Comparison of ENCODE assay signal across 34 cellular contexts in the genomic region with DNA sequence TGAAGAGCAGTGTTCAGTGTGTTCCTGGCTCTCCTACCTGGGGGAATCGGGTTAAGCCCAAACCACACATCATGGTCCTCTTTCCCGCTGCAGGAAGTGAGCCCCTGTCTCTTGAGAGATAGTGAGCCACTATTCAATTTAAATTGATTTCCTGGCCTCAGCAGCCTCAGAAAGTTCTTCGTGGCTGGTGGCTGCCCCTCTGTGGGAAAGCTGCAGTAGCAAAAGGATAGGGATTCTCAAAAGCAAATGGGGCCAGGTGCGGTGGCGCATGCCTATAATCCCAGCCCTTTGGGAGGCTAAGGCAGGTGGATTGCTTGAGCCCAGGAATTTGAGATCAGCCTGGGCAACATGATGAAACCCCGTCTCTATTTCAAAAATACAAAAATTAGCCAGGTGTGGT. TPM values are rescaled to one million over a fixed set of nuclear protein-coding genes. Genes with fewer than 3 reads are reported as not detected.
DNase-seq lines count a peak whose midpoint lies in the region; ATAC-seq and TF ChIP-seq lines count a peak whose summit lies in the region.
"Had no signal": no experiment of that assay in that cellular context is flagged by ENCODE, and none has a peak within 500 bp of the region (broad histone marks: within the 10 kb centered on the region; RNA-seq: fewer than 3 reads in every experiment).

No MANE protein-coding gene starts in this region.

- H3K36me3 ChIP-seq in testis (ENCODE audit: low read depth, missing control alignments) = no peaks in the 10 kb centered on the region
- H3K36me3 ChIP-seq: esophagus muscularis mucosa, left lung, ovary, suprapubic skin, upper lobe of right lung had no signal

- CTCF ChIA-PET in activated naive CD4-positive, alpha-beta T cell treated with anti-CD3 and anti-CD28 coated beads, Interleukin-2, amount 10 ng/mL, durations not matched to agents 7 days and 5 days (lab: Charles Lee) = interaction anchor here (1.0 to 1.4 kb wide), 3 partner anchors 11 to 139 kb away, joined by 3 read pairs; a partner anchor contains a TSS
- CTCF ChIA-PET in activated CD8-positive, alpha-beta memory T cell treated with anti-CD3 and anti-CD28 coated beads, Interleukin-2, amount 10 ng/mL, durations not matched to agents 7 days and 5 days (lab: Charles Lee) = interaction anchor here (1.0 to 1.4 kb wide), 4 partner anchors 10 to 83 kb away, joined by 3 read pairs; no protein-coding TSS in a partner anchor

- no peaks in the 10 kb centered on the region for H3K9me3 Mint-ChIP-seq in T-helper 1 cell treated with Interleukin-12 subunit alpha and Interleukin-12 subunit beta and Interleukin-4 antibody, amounts not matched to agents 30 μg/mL and 1 μg/mL, for 36 hours
- peaks cover 3% of the 10 kb centered on the region for H3K9me3 Mint-ChIP-seq in activated naive CD4-positive, alpha-beta T cell treated with anti-CD3 and anti-CD28 coated beads, Interleukin-2, amount 10 ng/mL, durations not matched to agents 7 days and 5 days
- no peaks in the 10 kb centered on the region for H3K9me3 Mint-ChIP-seq in activated CD8-positive, alpha-beta memory T cell treated with anti-CD3 and anti-CD28 coated beads, Interleukin-2, amount 10 ng/mL, durations not matched to agents 7 days and 5 days (ENCODE audit: low read depth)
- H3K9me3 Mint-ChIP-seq: memory B cell; neural crest cell; stimulated activated naive B cell treated with anti-CD40 and anti-IgM and Interleukin-4, amounts not matched to agents 10 μg/mL and 1 μg/mL and 100 μg/mL, for 72 hours had no signal

- no peak for TF ChIP-seq CTCF in testis (IDR thresholded peaks at IDR 0.05)

- 77 to 88% methylated on average over 6 of the region's 6 CpGs for WGBS in testis, 2 donors

- H3K27ac Mint-ChIP-seq in T-helper 1 cell treated with Interleukin-12 subunit alpha and Interleukin-12 subunit beta and Interleukin-4 antibody, amounts not matched to agents 30 μg/mL and 1 μg/mL, for 36 hours = peak overlapping the region; percentile 53
- peak overlapping the region; percentile 78 for H3K27ac Mint-ChIP-seq in activated naive CD4-positive, alpha-beta T cell treated with anti-CD3 and anti-CD28 coated beads, Interleukin-2, amount 10 ng/mL, durations not matched to agents 7 days and 5 days
- peak overlapping the region; percentile 25 for H3K27ac Mint-ChIP-seq in activated CD8-positive, alpha-beta memory T cell treated with anti-CD3 and anti-CD28 coated beads, Interleukin-2, amount 10 ng/mL, durations not matched to agents 7 days and 5 days
- H3K27ac Mint-ChIP-seq: memory B cell; stimulated activated naive B cell treated with anti-CD40 and anti-IgM and Interleukin-4, amounts not matched to agents 10 μg/mL and 1 μg/mL and 100 μg/mL, for 72 hours had no signal

- no peak for DNase-seq in T-helper 1 cell
- no peak for DNase-seq in activated naive CD4-positive, alpha-beta T cell treated with anti-CD3 and anti-CD28 coated beads, Interleukin-2, amount 10 ng/mL, durations not matched to agents 7 days and 5 days
- DNase-seq in activated naive CD4-positive, alpha-beta T cell treated with Interleukin-2 at 50 U/mL for 16 hours = no peak
- no peak for DNase-seq in activated CD8-positive, alpha-beta memory T cell treated with anti-CD3 and anti-CD28 coated beads, Interleukin-2, amount 10 ng/mL, durations not matched to agents 7 days and 5 days
- peak; percentile 64 for DNase-seq in posterior vena cava (ENCODE audit: low spot score)
- DNase-seq in testis = no peak
- DNase-seq: 8988T; central memory CD4-positive, alpha-beta T cell; DMS79 treated with DMSO at 0.1 percent for 48 hours; foreskin fibroblast; GDM1; GM23248; left lung; MV-4-11; NCI-H1436; NCI-H2081; NCI-H2227 treated with DMSO at 0.1 percent for 48 hours; NCI-H69; ovary; stimulated activated naive B cell treated with anti-CD40 and anti-IgM and Interleukin-4, amounts not matched to agents 10 μg/mL and 1 μg/mL and 100 μg/mL, for 72 hours; T1000; upper lobe of right lung had no signal

- no peak for ATAC-seq in activated CD8-positive, alpha-beta memory T cell treated with anti-CD3 and anti-CD28 coated beads, Interleukin-2, amount 10 ng/mL, durations not matched to agents 7 days and 5 days
- no peak for ATAC-seq in GM21723 (IDR thresholded peaks at IDR 0.05; ENCODE audit: unreplicated experiment)
- ATAC-seq: Right ventricle myocardium inferior; stimulated activated naive B cell treated with anti-CD40 and anti-IgM and Interleukin-4, amounts not matched to agents 10 μg/mL and 1 μg/mL and 100 μg/mL, for 72 hours; upper lobe of right lung had no signal

- intact Hi-C loops in posterior vena cava (cut with DNase I) = no loop called here
- intact Hi-C loops in testis (cut with DNase I; ENCODE audit: low total_unique reads) = no loop called here

- H3K4me1 Mint-ChIP-seq in T-helper 1 cell treated with Interleukin-12 subunit alpha and Interleukin-12 subunit beta and Interleukin-4 antibody, amounts not matched to agents 30 μg/mL and 1 μg/mL, for 36 hours (ENCODE audit: low read depth) = peaks cover 47% of the 10 kb centered on the region
- peaks cover 77% of the 10 kb centered on the region for H3K4me1 Mint-ChIP-seq in activated naive CD4-positive, alpha-beta T cell treated with anti-CD3 and anti-CD28 coated beads, Interleukin-2, amount 10 ng/mL, durations not matched to agents 7 days and 5 days
- peaks cover 47% of the 10 kb centered on the region for H3K4me1 Mint-ChIP-seq in activated CD8-positive, alpha-beta memory T cell treated with anti-CD3 and anti-CD28 coated beads, Interleukin-2, amount 10 ng/mL, durations not matched to agents 7 days and 5 days

- H3K36me3 Mint-ChIP-seq in T-helper 1 cell treated with Interleukin-12 subunit alpha and Interleukin-12 subunit beta and Interleukin-4 antibody, amounts not matched to agents 30 μg/mL and 1 μg/mL, for 36 hours (ENCODE audit: low read depth) = peaks cover 42% of the 10 kb centered on the region
- peaks cover 30% of the 10 kb centered on the region for H3K36me3 Mint-ChIP-seq in activated naive CD4-positive, alpha-beta T cell treated with anti-CD3 and anti-CD28 coated beads, Interleukin-2, amount 10 ng/mL, durations not matched to agents 7 days and 5 days
- peaks cover 10% of the 10 kb centered on the region for H3K36me3 Mint-ChIP-seq in activated CD8-positive, alpha-beta memory T cell treated with anti-CD3 and anti-CD28 coated beads, Interleukin-2, amount 10 ng/mL, durations not matched to agents 7 days and 5 days
- H3K36me3 Mint-ChIP-seq: CD14-positive monocyte, memory B cell had no signal

- H3K27me3 ChIP-seq in testis = no peaks in the 10 kb centered on the region
- H3K27me3 ChIP-seq: esophagus muscularis mucosa, left lung, ovary, suprapubic skin, upper lobe of right lung had no signal

- H3K4me1 ChIP-seq in testis = no peaks in the 10 kb centered on the region
- H3K4me1 ChIP-seq: left lung, suprapubic skin had no signal

- TF ChIP-seq POLR2A in testis (IDR thresholded peaks at IDR 0.05) = no peak

- no peaks in the 10 kb centered on the region for H3K9me3 ChIP-seq in testis
- H3K9me3 ChIP-seq: esophagus muscularis mucosa, left lung, ovary, suprapubic skin, upper lobe of right lung had no signal

- H3K4me3 ChIP-seq in testis = no peak overlapping the region
- H3K4me3 ChIP-seq: esophagus muscularis mucosa, GM23248, left lung, ovary, suprapubic skin, upper lobe of right lung had no signal

- H3K27ac ChIP-seq in testis = no peak overlapping the region
- H3K27ac ChIP-seq: esophagus muscularis mucosa, GM23248, left lung, ovary, suprapubic skin, upper lobe of right lung, VCaP had no signal

- no peak overlapping the region for H3K4me3 Mint-ChIP-seq in T-helper 1 cell treated with Interleukin-12 subunit alpha and Interleukin-12 subunit beta and Interleukin-4 antibody, amounts not matched to agents 30 μg/mL and 1 μg/mL, for 36 hours
- H3K4me3 Mint-ChIP-seq in activated naive CD4-positive, alpha-beta T cell treated with anti-CD3 and anti-CD28 coated beads, Interleukin-2, amount 10 ng/mL, durations not matched to agents 7 days and 5 days = no peak overlapping the region
- no peak overlapping the region for H3K4me3 Mint-ChIP-seq in activated CD8-positive, alpha-beta memory T cell treated with anti-CD3 and anti-CD28 coated beads, Interleukin-2, amount 10 ng/mL, durations not matched to agents 7 days and 5 days
- H3K4me3 Mint-ChIP-seq: CD14-positive monocyte; memory B cell; neural crest cell; stimulated activated naive B cell treated with anti-CD40 and anti-IgM and Interleukin-4, amounts not matched to agents 10 μg/mL and 1 μg/mL and 100 μg/mL, for 72 hours had no signal

- H3K27me3 Mint-ChIP-seq in T-helper 1 cell treated with Interleukin-12 subunit alpha and Interleukin-12 subunit beta and Interleukin-4 antibody, amounts not matched to agents 30 μg/mL and 1 μg/mL, for 36 hours (ENCODE audit: low read depth) = no peaks in the 10 kb centered on the region
- no peaks in the 10 kb centered on the region for H3K27me3 Mint-ChIP-seq in activated naive CD4-positive, alpha-beta T cell treated with anti-CD3 and anti-CD28 coated beads, Interleukin-2, amount 10 ng/mL, durations not matched to agents 7 days and 5 days
- no peaks in the 10 kb centered on the region for H3K27me3 Mint-ChIP-seq in activated CD8-positive, alpha-beta memory T cell treated with anti-CD3 and anti-CD28 coated beads, Interleukin-2, amount 10 ng/mL, durations not matched to agents 7 days and 5 days
- H3K27me3 Mint-ChIP-seq: memory B cell; stimulated activated naive B cell treated with anti-CD40 and anti-IgM and Interleukin-4, amounts not matched to agents 10 μg/mL and 1 μg/mL and 100 μg/mL, for 72 hours had no signal

RNA-seq across cellular contexts. Expression of a gene that starts 49.1 kb away (rescaled TPM):
- total RNA-seq in activated CD8-positive, alpha-beta memory T cell treated with anti-CD3 and anti-CD28 coated beads, Interleukin-2, amount 10 ng/mL, durations not matched to agents 7 days and 5 days = 100 to 1,000 TPM; 134 to 152 TPM
- under 1 TPM; 0.52 to 0.60 TPM for total RNA-seq in posterior vena cava
- 1 to 10 TPM; 1.5 TPM for total RNA-seq in testis
- 2.0 TPM for polyA plus RNA-seq in testis (ENCODE audit: insufficient read depth, low read depth, low replicate concordance)
- total RNA-seq: dermis microvascular lymphatic vessel endothelial cell, GM23248, neural crest cell, renal cortical epithelial cell, Right ventricle myocardium inferior, skeletal muscle tissue had no signal
- polyA plus RNA-seq: GM23248 had no signal

Comparison
In these comparisons a context has a peak if more than half of its experiments do, and no peak if none do; other contexts are left out.
1. H3K27ac Mint-ChIP-seq: peak in every context shown above with its lines; median percentile 78 in activated naive CD4-positive, alpha-beta T cell treated with anti-CD3 and anti-CD28 coated beads, Interleukin-2, amount 10 ng/mL, durations not matched to agents 7 days and 5 days; 53 in T-helper 1 cell treated with Interleukin-12 subunit alpha and Interleukin-12 subunit beta and Interleukin-4 antibody, amounts not matched to agents 30 μg/mL and 1 μg/mL, for 36 hours; 25 in activated CD8-positive, alpha-beta memory T cell treated with anti-CD3 and anti-CD28 coated beads, Interleukin-2, amount 10 ng/mL, durations not matched to agents 7 days and 5 days.
2. RNA of a gene that starts 49.1 kb away (total RNA-seq): 134 to 152 TPM in activated CD8-positive, alpha-beta memory T cell treated with anti-CD3 and anti-CD28 coated beads, Interleukin-2, amount 10 ng/mL, durations not matched to agents 7 days and 5 days; 1.5 TPM in testis and 0.52 to 0.60 TPM in posterior vena cava; every median in the first group is over 10 times any median in the second.